In the genomic region with DNA sequence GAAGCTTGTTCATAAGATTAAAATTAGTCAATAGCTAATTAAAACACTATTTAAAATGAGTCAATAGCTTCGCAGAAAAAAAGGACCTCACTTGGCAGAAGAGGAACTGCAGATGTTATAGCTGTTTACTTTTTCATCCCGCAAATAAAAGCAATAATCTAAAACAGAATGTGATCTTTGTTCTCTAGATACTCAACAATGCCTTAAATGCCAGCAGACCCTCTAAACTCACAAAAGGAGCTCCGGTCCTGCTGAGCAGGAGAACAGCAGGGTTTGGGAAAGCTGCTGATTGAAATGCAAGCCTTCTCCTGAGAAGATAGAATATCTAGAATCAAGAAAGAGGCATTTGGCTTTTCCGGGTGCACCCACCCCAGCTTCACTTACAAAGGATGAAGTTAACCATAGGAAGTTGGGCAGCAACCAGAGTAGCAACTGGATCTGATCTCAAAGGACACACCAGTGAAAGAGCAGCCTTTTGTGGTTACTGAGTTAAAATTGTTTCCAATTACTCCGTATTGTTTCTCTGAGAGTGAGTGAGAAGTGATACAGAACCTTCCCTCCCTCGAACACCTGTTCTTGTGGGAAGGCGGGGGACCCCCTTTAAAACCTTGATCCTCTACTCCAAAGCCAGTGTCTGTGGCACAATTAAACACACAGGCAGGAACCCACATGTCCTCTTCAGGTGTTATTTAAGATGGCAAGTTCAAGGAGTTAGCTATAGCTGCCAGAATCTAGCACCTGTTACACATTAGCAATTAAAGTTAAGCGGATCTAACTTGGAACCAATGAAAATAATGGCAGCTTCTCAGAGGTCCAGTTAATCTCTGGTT, we compare ENCODE assay signal across 18 cellular contexts. TPM values are rescaled to one million over a fixed set of nuclear protein-coding genes. Genes with fewer than 3 reads are reported as not detected.
A peak's percentile ranks its signal among the peaks of the same experiment; 100 is the strongest.
DNase-seq lines count a peak whose midpoint lies in the region; ATAC-seq lines count a peak whose summit lies in the region.
"Had no signal": no experiment of that assay in that cellular context is flagged by ENCODE, and none has a peak within 500 bp of the region (broad histone marks: within the 10 kb centered on the region; RNA-seq: fewer than 3 reads in every experiment).

No MANE protein-coding gene starts in this region.

- no peaks in the 10 kb centered on the region for H3K27me3 ChIP-seq in BLaER1

- peak overlapping the region; percentile 50 for H3K4me2 ChIP-seq in BLaER1

- intact Hi-C loops in cardiac septum (cut with DNase I): no loop called here

- no peaks in the 10 kb centered on the region for H4K20me1 ChIP-seq in BLaER1

- peaks cover 15% of the 10 kb centered on the region for H3K4me1 ChIP-seq in BLaER1
- H3K4me1 ChIP-seq: parathyroid adenoma, tibial nerve had no signal

- no peak overlapping the region for H3K9ac ChIP-seq in BLaER1
- H3K9ac ChIP-seq: parathyroid adenoma had no signal

- no peak overlapping the region for H3K27ac ChIP-seq in BLaER1
- H3K27ac ChIP-seq: parathyroid adenoma, tibial nerve had no signal

- no peak overlapping the region for H3K4me3 ChIP-seq in BLaER1
- H3K4me3 ChIP-seq: tibial nerve had no signal

- H3K36me3 ChIP-seq in BLaER1: no peaks in the 10 kb centered on the region
- H3K36me3 ChIP-seq: tibial nerve had no signal

- ATAC-seq in activated CD4-positive, CD25-positive, alpha-beta regulatory T cell treated with anti-CD3 and anti-CD28 coated beads, Interleukin-2, amount 50 U/mL, for 24 hours: no peak
- ATAC-seq: activated naive CD8-positive, alpha-beta T cell treated with anti-CD3 and anti-CD28 coated beads, Interleukin-2, amount 50 U/mL, for 24 hours had no signal

- DNase-seq in NCI-H1105 (lab: John Stamatoyannopoulos, UW): peak; percentile 78
- peak; percentile 11 for DNase-seq in RPMI8226
- peak; percentile 45 for DNase-seq in iPS-NIHi11 (ENCODE audit: low spot score)
- DNase-seq in stimulated activated CD4-positive, alpha-beta T cell treated with anti-CD3 and anti-CD28 coated beads, Interleukin-4, amount 100 ng/mL, for 1 hour: no peak
- no peak for DNase-seq in cardiac septum (ENCODE audit: low spot score)
- no peak for DNase-seq in hypothalamus (lab: John Stamatoyannopoulos, UW)
- DNase-seq: activated naive CD8-positive, alpha-beta T cell treated with anti-CD3 and anti-CD28 coated beads, Interleukin-2, amount 50 U/mL, for 24 hours; activated T-cell treated with anti-CD3 and anti-CD28 coated beads, Interleukin-2, amount 50 U/mL, for 1 hour; DMS79 treated with DMSO at 0.1 percent for 48 hours; immature natural killer cell; NCI-H2081; stimulated activated CD4-positive, alpha-beta T cell treated with anti-CD3 and anti-CD28 coated beads, Interleukin-15, amount 100 ng/mL, for 24 hours; stimulated activated CD8-positive, alpha-beta memory T cell treated with anti-CD3 and anti-CD28 coated beads, Interleukin-4, amount 100 ng/mL, for 48 hours; T-helper 1 cell had no signal

- H3K9me3 ChIP-seq in BLaER1: no peaks in the 10 kb centered on the region
- H3K9me3 ChIP-seq: tibial nerve had no signal

RNA-seq across cellular contexts. Expression of a gene that starts 6.8 kb away (rescaled TPM):
- 0.05 TPM for total RNA-seq in cardiac septum

Comparison
In these comparisons a context has a peak if more than half of its experiments do, and no peak if none do; other contexts are left out.
1. DNase-seq: peak in NCI-H1105 (single experiment), RPMI8226 (single experiment) and iPS-NIHi11 (single experiment); none in stimulated activated CD4-positive, alpha-beta T cell treated with anti-CD3 and anti-CD28 coated beads, Interleukin-4, amount 100 ng/mL, for 1 hour (single experiment), cardiac septum (single experiment) and hypothalamus (0 of 51).